ENCODE assay signal across 12 cellular contexts in the genomic region with DNA sequence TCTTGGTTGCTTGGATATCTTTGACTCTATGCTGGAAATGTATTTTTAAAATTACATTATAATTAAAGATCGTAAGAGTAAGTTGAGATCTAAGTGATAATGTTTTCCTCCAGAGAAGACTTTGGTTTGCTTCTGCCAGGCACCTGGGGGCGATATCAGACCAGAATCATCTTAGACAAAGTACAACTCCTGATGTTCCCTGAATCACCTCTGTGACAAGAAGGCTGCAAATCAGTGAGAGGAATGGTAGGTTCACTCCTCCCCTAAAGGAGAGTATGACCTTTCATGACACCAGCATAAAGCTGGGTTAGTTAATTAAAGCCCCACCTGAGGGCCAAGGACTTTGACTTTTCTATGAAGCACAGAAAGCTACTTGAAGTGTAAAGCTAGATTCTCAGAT.
A peak's percentile ranks its signal among the peaks of the same experiment; 100 is the strongest.
DNase-seq lines count a peak whose midpoint lies in the region; ATAC-seq and TF ChIP-seq lines count a peak whose summit lies in the region.
"Had no signal": no experiment of that assay in that cellular context is flagged by ENCODE, and none has a peak within 500 bp of the region (broad histone marks: within the 10 kb centered on the region; RNA-seq: fewer than 3 reads in every experiment).

No MANE protein-coding gene starts in this region.

- no peaks in the 10 kb centered on the region for H4K20me1 ChIP-seq in PC-9 (ENCODE audit: insufficient read depth)

- intact Hi-C loops in PC-9 (cut with micrococcal nuclease; ENCODE audit: unreplicated experiment), result no loop called here

- peak overlapping the region; percentile 73 to 86 (median 81) for H3K9ac ChIP-seq in skeletal muscle tissue (ENCODE audit: low read depth in 1 of 3, low read length in 3 of 3)

- no peaks in the 10 kb centered on the region for H3K9me2 ChIP-seq in PC-9 (ENCODE audit: insufficient read depth)

- no peak overlapping the region for H2AFZ ChIP-seq in PC-9

- POLR2A ChIA-PET in PC-9 (lab: Charles Lee; ENCODE audit: unreplicated experiment), result no interaction called here

- H3K36me3 ChIP-seq in PC-9 (ENCODE audit: low read depth) (no peaks in the 10 kb centered on the region), skeletal muscle tissue (ENCODE audit: control insufficient read depth in 3 of 3, insufficient read depth in 3 of 3, low read length in 3 of 3) (peaks cover 0 to 3% (median 0%) of the 10 kb centered on the region in 3 donors)
- H3K36me3 ChIP-seq: BE2C had no signal

- no peaks in the 10 kb centered on the region for H3F3A ChIP-seq in PC-9 (ENCODE audit: insufficient read depth, low read depth)

- H3K79me2 ChIP-seq in PC-9 (ENCODE audit: low read depth), result no peaks in the 10 kb centered on the region

- H3K9me3 ChIP-seq in PC-9 (ENCODE audit: insufficient read depth, low read depth) (no peaks in the 10 kb centered on the region), skeletal muscle tissue (ENCODE audit: control insufficient read depth in 3 of 3, low read length in 3 of 3) (no peaks in the 10 kb centered on the region)
- H3K9me3 ChIP-seq: BE2C had no signal

- no peak overlapping the region for H3K27ac ChIP-seq in PC-9
- H3K27ac ChIP-seq in skeletal muscle tissue (ENCODE audit: low read depth, low read length), result peak overlapping the region; percentile 89

- CTCF ChIA-PET in PC-9 (lab: Charles Lee), result no interaction called here

- peak; percentile 24; the same call in 1 of the 2 replicates for TF ChIP-seq CTCF in PC-9 (conservative IDR thresholded peaks at IDR 0.05)
- peak; percentile 49 for TF ChIP-seq CTCF in foreskin fibroblast (IDR thresholded peaks at IDR 0.05; ENCODE audit: low read depth, low read length)
- no peak for TF ChIP-seq CTCF in GM10266 (IDR thresholded peaks at IDR 0.05; ENCODE audit: control insufficient read depth, insufficient read depth, low read depth, missing control alignments)

- DNase-seq in NCI-H2171 treated with DMSO at 0.1 percent for 48 hours (lab: John Stamatoyannopoulos, UW) (peak; percentile 5), NCI-H2171 (lab: John Stamatoyannopoulos, UW) (no peak), PC-9 (no peak), foreskin fibroblast (peak; percentile 40 to 78), NCI-H2029 (lab: John Stamatoyannopoulos, UW) (no peak), GM10266 (ENCODE audit: extremely low spot score) (no peak)
- DNase-seq: activated T-cell treated with anti-CD3 and anti-CD28 coated beads, Interleukin-2, amount 50 U/mL, for 72 hours; BE2C; NCI-H1048 had no signal

- no peak for ATAC-seq in HG03139 (IDR thresholded peaks at IDR 0.05; ENCODE audit: unreplicated experiment)
- ATAC-seq: activated T-cell treated with anti-CD3 and anti-CD28 coated beads, Interleukin-2, amount 50 U/mL, for 72 hours had no signal

- H3K4me1 ChIP-seq in PC-9 (replicated peaks; ENCODE audit: insufficient read depth) (no peaks in the 10 kb centered on the region), skeletal muscle tissue (ENCODE audit: control insufficient read depth in 3 of 3, insufficient read depth in 3 of 3, low read length in 3 of 3) (peaks cover 8 to 21% (median 11%) of the 10 kb centered on the region in 3 donors)
- H3K4me1 ChIP-seq: BE2C had no signal

- no peak overlapping the region for H3K4me3 ChIP-seq in PC-9
- H3K4me3 ChIP-seq in foreskin fibroblast (ENCODE audit: low read depth in 1 of 2, low read length in 2 of 2), result no peak overlapping the region
- H3K4me3 ChIP-seq in skeletal muscle tissue (ENCODE audit: low read length in 3 of 3), result peak overlapping the region in 2 of 3 donors; percentile 22 to 39
- H3K4me3 ChIP-seq: lung had no signal

- H3K27me3 ChIP-seq in PC-9 (ENCODE audit: insufficient read depth, low read depth) (no peaks in the 10 kb centered on the region), skeletal muscle tissue (ENCODE audit: control insufficient read depth in 3 of 3, insufficient read depth in 3 of 3, low read length in 3 of 3) (no peaks in the 10 kb centered on the region)
- H3K27me3 ChIP-seq: BE2C had no signal

- no peak overlapping the region for H3K4me2 ChIP-seq in PC-9

- BruUV-seq in PC-9 (replicated peaks; lab: Mats Ljungman, UMichigan), result no TSS peak

Comparison
In these comparisons a context has a peak if more than half of its experiments do, and no peak if none do; other contexts are left out.
1. DNase-seq: peak in NCI-H2171 treated with DMSO at 0.1 percent for 48 hours (single experiment) and foreskin fibroblast (2 of 2); none in NCI-H2171 (single experiment), PC-9 (0 of 2), NCI-H2029 (single experiment) and GM10266 (single experiment).
2. H3K4me3 ChIP-seq: peak in skeletal muscle tissue (2 of 3); none in PC-9 (single experiment) and foreskin fibroblast (0 of 2).